16 cellular contexts compared by ENCODE assay signal in the genomic region with DNA sequence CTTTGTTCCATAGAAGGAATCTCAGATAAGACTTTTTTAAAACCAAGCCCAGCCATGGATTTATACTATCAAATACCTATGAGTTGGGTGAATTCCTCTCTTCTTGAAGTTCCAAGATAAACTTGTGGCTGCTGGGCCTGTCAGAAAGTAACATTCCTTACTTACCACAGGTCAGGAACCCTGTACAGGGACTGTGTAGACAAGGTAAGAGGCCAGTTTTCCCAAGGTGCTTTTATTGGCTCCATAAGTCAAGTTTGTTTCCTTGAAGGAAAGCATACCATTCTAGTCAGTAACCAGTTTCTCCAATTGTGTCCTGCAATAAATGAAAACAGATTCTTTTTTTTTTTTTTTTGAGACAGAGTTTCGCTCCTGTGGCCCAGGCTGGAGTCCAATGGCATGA.
"Had no signal": no experiment of that assay in that cellular context is flagged by ENCODE, and none has a peak within 500 bp of the region (broad histone marks: within the 10 kb centered on the region; RNA-seq: fewer than 3 reads in every experiment).

No MANE protein-coding gene starts in this region.

- H3K4me1 Mint-ChIP-seq: memory B cell, nephron, T-helper 17 cell had no signal

- H3K9me3 ChIP-seq: left lung, sigmoid colon had no signal

- H3K27ac ChIP-seq: cardiac muscle cell, left lung, sigmoid colon had no signal

- H3K4me3 Mint-ChIP-seq: activated naive CD8-positive, alpha-beta T cell treated with anti-CD3 and anti-CD28 coated beads for 36 hours; memory B cell; nephron; T-helper 17 cell had no signal

- DNase-seq: activated CD4-positive, alpha-beta T cell treated with anti-CD3 and anti-CD28 coated beads, Interleukin-2, amount 50 U/mL, for 1 hour; activated CD4-positive, CD25-positive, alpha-beta regulatory T cell; activated effector memory CD4-positive, alpha-beta T cell treated with anti-CD3 and anti-CD28 coated beads, Interleukin-2, amount 50 U/mL, for 16 hours; activated naive CD8-positive, alpha-beta T cell treated with anti-CD3 and anti-CD28 coated beads for 36 hours; activated T-cell treated with anti-CD3 and anti-CD28 coated beads, Interleukin-2, amount 50 U/mL, for 1 hour; effector CD8-positive, alpha-beta T cell; left lung; sigmoid colon; stimulated activated CD4-positive, alpha-beta T cell treated with anti-CD3 and anti-CD28 coated beads, Interleukin-12 subunit alpha, Interleukin-12 subunit beta, amount 100 ng/mL, for 4 hours; stimulated activated CD8-positive, alpha-beta memory T cell treated with anti-CD3 and anti-CD28 coated beads, Interleukin-4, amount 100 ng/mL, for 48 hours; stimulated activated naive CD8-positive, alpha-beta T cell treated with anti-CD3 and anti-CD28 coated beads, Interleukin-15, Interleukin-2, amounts not matched to agents 100 U/mL and 50 U/mL, for 24 hours; T-helper 17 cell had no signal

- H3K27ac Mint-ChIP-seq: activated naive CD8-positive, alpha-beta T cell treated with anti-CD3 and anti-CD28 coated beads for 36 hours; memory B cell; nephron; T-helper 17 cell had no signal

- H3K36me3 Mint-ChIP-seq: activated naive CD8-positive, alpha-beta T cell treated with anti-CD3 and anti-CD28 coated beads for 36 hours; memory B cell had no signal

- H3K9me3 Mint-ChIP-seq: memory B cell had no signal

- H3K4me3 ChIP-seq: cardiac muscle cell, coronary artery, left lung, sigmoid colon had no signal

- ATAC-seq: left lung; stimulated activated naive CD8-positive, alpha-beta T cell treated with anti-CD3 and anti-CD28 coated beads, Interleukin-15, Interleukin-2, amounts not matched to agents 100 U/mL and 50 U/mL, for 24 hours; T-helper 17 cell had no signal

- H3K27me3 ChIP-seq: cardiac muscle cell, left lung, sigmoid colon had no signal

- H3K27me3 Mint-ChIP-seq: activated naive CD8-positive, alpha-beta T cell treated with anti-CD3 and anti-CD28 coated beads for 36 hours had no signal

- H3K4me1 ChIP-seq: left lung, sigmoid colon had no signal

- H3K36me3 ChIP-seq: cardiac muscle cell, left lung, sigmoid colon had no signal
